15 cellular contexts compared by ENCODE assay signal in the genomic region with DNA sequence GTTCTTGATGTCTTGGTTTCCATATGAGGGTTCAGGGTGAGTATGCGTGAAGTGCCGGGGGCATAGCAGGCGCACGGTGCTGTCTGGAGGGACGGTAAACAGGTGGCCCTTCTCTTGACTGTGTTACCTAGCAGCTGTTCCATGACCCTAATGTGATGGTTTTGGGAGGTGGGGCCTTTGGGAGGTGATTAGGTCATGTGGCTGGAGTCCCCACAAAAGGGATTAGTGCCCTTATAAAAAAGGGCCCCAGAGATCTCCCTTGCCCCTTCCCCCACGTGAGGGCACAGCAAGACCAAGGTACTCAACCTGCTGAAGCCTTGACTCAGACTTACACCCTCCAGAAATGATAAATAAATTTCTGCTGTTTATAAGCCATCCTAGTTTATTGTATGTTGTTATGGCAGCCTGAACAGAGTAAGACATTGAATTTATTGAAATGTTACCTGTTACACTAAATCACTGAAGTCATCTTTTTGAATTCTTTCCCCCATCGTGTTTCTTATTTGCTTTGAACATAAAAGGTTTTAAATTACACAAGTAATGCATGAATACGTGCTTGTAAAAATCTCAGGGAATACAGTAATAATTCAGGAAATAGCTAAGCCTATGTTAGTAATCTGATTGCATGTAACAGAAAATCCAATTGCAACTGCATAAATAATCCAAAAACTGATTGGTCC.
"Had no signal": no experiment of that assay in that cellular context is flagged by ENCODE, and none has a peak within 500 bp of the region (broad histone marks: within the 10 kb centered on the region; RNA-seq: fewer than 3 reads in every experiment).

No MANE protein-coding gene starts in this region.

- H3K9me3 ChIP-seq: esophagus muscularis mucosa, upper lobe of left lung had no signal

- H3K27ac Mint-ChIP-seq: activated CD8-positive, alpha-beta T cell treated with anti-CD3 and anti-CD28 coated beads for 36 hours; activated naive CD4-positive, alpha-beta T cell treated with anti-CD3 and anti-CD28 coated beads for 36 hours; activated T-helper 1 cell treated with anti-CD3 and anti-CD28 coated beads, Interleukin-12 subunit alpha, Interleukin-12 subunit beta, Interleukin-2, Interleukin-4 antibody, amounts not matched to agents 30 ng/mL and 10 ng/mL and 1 ng/mL, durations not matched to agents 14 hours and 24 hours and 36 hours had no signal

- H3K27ac ChIP-seq: esophagus muscularis mucosa, skin epidermis, upper lobe of left lung had no signal

- ATAC-seq: activated CD8-positive, alpha-beta T cell treated with anti-CD3 and anti-CD28 coated beads for 36 hours had no signal

- H3K4me3 ChIP-seq: esophagus muscularis mucosa, lung, skin epidermis, upper lobe of left lung had no signal

- DNase-seq: activated CD4-positive, alpha-beta T cell treated with anti-CD3 and anti-CD28 coated beads for 4 hours; activated CD8-positive, alpha-beta memory T cell treated with anti-CD3 and anti-CD28 coated beads, Interleukin-2, amount 50 U/mL, for 4 hours; activated CD8-positive, alpha-beta T cell treated with anti-CD3 and anti-CD28 coated beads for 36 hours; activated naive CD4-positive, alpha-beta T cell treated with anti-CD3 and anti-CD28 coated beads for 36 hours; hypothalamus; midbrain; retina; stimulated activated CD4-positive, alpha-beta T cell treated with anti-CD3 and anti-CD28 coated beads, Interleukin-4, amount 100 ng/mL, for 4 hours; T1000; upper lobe of left lung had no signal

- H3K9me3 Mint-ChIP-seq: activated CD8-positive, alpha-beta T cell treated with anti-CD3 and anti-CD28 coated beads for 36 hours; activated naive CD4-positive, alpha-beta T cell treated with anti-CD3 and anti-CD28 coated beads for 36 hours; activated T-helper 1 cell treated with anti-CD3 and anti-CD28 coated beads, Interleukin-12 subunit alpha, Interleukin-12 subunit beta, Interleukin-2, Interleukin-4 antibody, amounts not matched to agents 30 ng/mL and 10 ng/mL and 1 ng/mL, durations not matched to agents 14 hours and 24 hours and 36 hours; brain had no signal

- H3K27me3 Mint-ChIP-seq: activated CD8-positive, alpha-beta T cell treated with anti-CD3 and anti-CD28 coated beads for 36 hours; brain had no signal

- H3K4me3 Mint-ChIP-seq: activated CD8-positive, alpha-beta T cell treated with anti-CD3 and anti-CD28 coated beads for 36 hours; activated naive CD4-positive, alpha-beta T cell treated with anti-CD3 and anti-CD28 coated beads for 36 hours; activated T-helper 1 cell treated with anti-CD3 and anti-CD28 coated beads, Interleukin-12 subunit alpha, Interleukin-12 subunit beta, Interleukin-2, Interleukin-4 antibody, amounts not matched to agents 30 ng/mL and 10 ng/mL and 1 ng/mL, durations not matched to agents 14 hours and 24 hours and 36 hours; brain had no signal

- H3K27me3 ChIP-seq: esophagus muscularis mucosa, upper lobe of left lung had no signal
